Comparison of ENCODE assay signal across 1 cellular context in genomic region chr6:31971993-31972708, GRCh38.
TF ChIP-seq lines count a peak whose summit lies in the region.

Gene DXO, minus strand, starts transcription at chr6:31972138. Its CDS starts 463 bp downstream, at chr6:31971675.

TF ChIP-seq in HEK293, 187 proteins besides CTCF, POLR2A, EP300 and RAD21 (continued from another document and continues in another):
- TF ChIP-seq, protein P1, sequence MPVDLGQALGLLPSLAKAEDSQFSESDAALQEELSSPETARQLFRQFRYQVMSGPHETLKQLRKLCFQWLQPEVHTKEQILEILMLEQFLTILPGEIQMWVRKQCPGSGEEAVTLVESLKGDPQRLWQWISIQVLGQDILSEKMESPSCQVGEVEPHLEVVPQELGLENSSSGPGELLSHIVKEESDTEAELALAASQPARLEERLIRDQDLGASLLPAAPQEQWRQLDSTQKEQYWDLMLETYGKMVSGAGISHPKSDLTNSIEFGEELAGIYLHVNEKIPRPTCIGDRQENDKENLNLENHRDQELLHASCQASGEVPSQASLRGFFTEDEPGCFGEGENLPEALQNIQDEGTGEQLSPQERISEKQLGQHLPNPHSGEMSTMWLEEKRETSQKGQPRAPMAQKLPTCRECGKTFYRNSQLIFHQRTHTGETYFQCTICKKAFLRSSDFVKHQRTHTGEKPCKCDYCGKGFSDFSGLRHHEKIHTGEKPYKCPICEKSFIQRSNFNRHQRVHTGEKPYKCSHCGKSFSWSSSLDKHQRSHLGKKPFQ (tag by site-specific recombination; IDR thresholded peaks at IDR 0.05), result peak; percentile 94
- TF ChIP-seq ZNF658 (tag by site-specific recombination; IDR thresholded peaks at IDR 0.05) (no peak), EGR2 (tag by site-specific recombination; IDR thresholded peaks at IDR 0.05; ENCODE audit: low read depth) (peak; percentile 90), ZNF302 (tag by site-specific recombination; IDR thresholded peaks at IDR 0.05; ENCODE audit: low read depth) (no peak), ZNF155 (tag by site-specific recombination; IDR thresholded peaks at IDR 0.05) (no peak), ZNF350 (tag by site-specific recombination; IDR thresholded peaks at IDR 0.05) (no peak), ZNF223 (tag by site-specific recombination; IDR thresholded peaks at IDR 0.05) (no peak), ZNF132 (tag by site-specific recombination; IDR thresholded peaks at IDR 0.05; ENCODE audit: borderline replicate concordance) (no peak), BCL11B (tag by site-specific recombination; IDR thresholded peaks at IDR 0.05; ENCODE audit: low read depth) (0 out of 2 replicates have a peak, but pooled peaks have one; percentile 80), ZNF473 (tag by site-specific recombination; IDR thresholded peaks at IDR 0.05) (no peak), ZNF2 (tag by site-specific recombination; IDR thresholded peaks at IDR 0.05) (peak; percentile 92; the same call in 1 of the 2 replicates), GLIS1 (tag by site-specific recombination; IDR thresholded peaks at IDR 0.05) (peak; percentile 82), ZNF239 (tag by site-specific recombination; IDR thresholded peaks at IDR 0.05) (no peak), ZNF521 (tag by site-specific recombination; IDR thresholded peaks at IDR 0.05) (no peak), ZFP41 (tag by site-specific recombination; IDR thresholded peaks at IDR 0.05; ENCODE audit: borderline replicate concordance) (no peak), ZNF548 (tag by site-specific recombination; IDR thresholded peaks at IDR 0.05) (no peak), ZNF184 (tag by site-specific recombination; IDR thresholded peaks at IDR 0.05) (0 out of 2 replicates have a peak, but pooled peaks have one; percentile 22), ZNF248 (tag by site-specific recombination; IDR thresholded peaks at IDR 0.05) (no peak), ZNF561 (tag by site-specific recombination; IDR thresholded peaks at IDR 0.05; ENCODE audit: borderline replicate concordance) (peak; percentile 95), ZNF335 (tag by site-specific recombination; conservative IDR thresholded peaks at IDR 0.05) (peak; percentile 78), ZNF23 (tag by site-specific recombination; IDR thresholded peaks at IDR 0.05; ENCODE audit: borderline replicate concordance) (no peak), ZNF26 (tag by site-specific recombination; IDR thresholded peaks at IDR 0.05) (no peak), ZNF747 (tag by site-specific recombination; IDR thresholded peaks at IDR 0.05) (no peak), ZNF76 (tag by site-specific recombination; IDR thresholded peaks at IDR 0.05; ENCODE audit: borderline replicate concordance, low read depth) (peak; percentile 81), ZNF510 (tag by site-specific recombination; IDR thresholded peaks at IDR 0.05; ENCODE audit: insufficient replicate concordance) (no peak), ZNF629 (tag by site-specific recombination; IDR thresholded peaks at IDR 0.05) (peak; percentile 100), ZSCAN5A (tag by site-specific recombination; IDR thresholded peaks at IDR 0.05) (no peak), ZBTB7A (tag by site-specific recombination; IDR thresholded peaks at IDR 0.05; ENCODE audit: low read depth) (peak; percentile 94; the same call in 1 of the 2 replicates), ZNF776 (tag by site-specific recombination; IDR thresholded peaks at IDR 0.05; ENCODE audit: borderline replicate concordance) (no peak), ZNF792 (tag by site-specific recombination; IDR thresholded peaks at IDR 0.05) (no peak), SP7 (tag by site-specific recombination; IDR thresholded peaks at IDR 0.05) (peak; percentile 95), PRDM2 (tag by site-specific recombination; IDR thresholded peaks at IDR 0.05; ENCODE audit: borderline replicate concordance) (no peak), ZBTB21 (tag by site-specific recombination; IDR thresholded peaks at IDR 0.05) (peak; percentile 100), ZNF175 (tag by site-specific recombination; IDR thresholded peaks at IDR 0.05) (no peak), ZNF660 (tag by site-specific recombination; IDR thresholded peaks at IDR 0.05) (peak; percentile 58), BCL11A (tag by site-specific recombination; IDR thresholded peaks at IDR 0.05; ENCODE audit: low read depth) (no peak; the same call in 1 of the 2 replicates), FEZF1 (tag by site-specific recombination; IDR thresholded peaks at IDR 0.05) (peak; percentile 39; the same call in 1 of the 2 replicates), IKZF3 (tag by site-specific recombination; IDR thresholded peaks at IDR 0.05) (peak; percentile 100), ZNF114 (tag by site-specific recombination; IDR thresholded peaks at IDR 0.05) (no peak), ZFP37 (tag by site-specific recombination; IDR thresholded peaks at IDR 0.05) (peak; percentile 72; the same call in 1 of the 2 replicates), ZNF530 (tag by site-specific recombination; IDR thresholded peaks at IDR 0.05; ENCODE audit: low read depth) (no peak), ZNF843 (tag by site-specific recombination; IDR thresholded peaks at IDR 0.05) (peak; percentile 71; the same call in 1 of the 2 replicates), ZSCAN23 (tag by site-specific recombination; IDR thresholded peaks at IDR 0.05) (no peak), ZNF791 (tag by site-specific recombination; IDR thresholded peaks at IDR 0.05) (no peak), ZNF501 (tag by site-specific recombination; IDR thresholded peaks at IDR 0.05) (peak; percentile 93), ZNF610 (tag by site-specific recombination; IDR thresholded peaks at IDR 0.05; ENCODE audit: borderline replicate concordance) (peak; percentile 89), OVOL3 (tag by site-specific recombination; IDR thresholded peaks at IDR 0.05) (peak; percentile 66), ZNF37A (tag by site-specific recombination; IDR thresholded peaks at IDR 0.05) (no peak), ZBTB17 (tag by site-specific recombination; IDR thresholded peaks at IDR 0.05) (peak; percentile 90)
- TF ChIP-seq, protein P2, sequence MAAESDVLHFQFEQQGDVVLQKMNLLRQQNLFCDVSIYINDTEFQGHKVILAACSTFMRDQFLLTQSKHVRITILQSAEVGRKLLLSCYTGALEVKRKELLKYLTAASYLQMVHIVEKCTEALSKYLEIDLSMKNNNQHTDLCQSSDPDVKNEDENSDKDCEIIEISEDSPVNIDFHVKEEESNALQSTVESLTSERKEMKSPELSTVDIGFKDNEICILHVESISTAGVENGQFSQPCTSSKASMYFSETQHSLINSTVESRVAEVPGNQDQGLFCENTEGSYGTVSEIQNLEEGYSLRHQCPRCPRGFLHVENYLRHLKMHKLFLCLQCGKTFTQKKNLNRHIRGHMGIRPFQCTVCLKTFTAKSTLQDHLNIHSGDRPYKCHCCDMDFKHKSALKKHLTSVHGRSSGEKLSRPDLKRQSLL (tag by site-specific recombination; IDR thresholded peaks at IDR 0.05), result no peak; the same call in none of the 2 replicates
- TF ChIP-seq, protein P3, sequence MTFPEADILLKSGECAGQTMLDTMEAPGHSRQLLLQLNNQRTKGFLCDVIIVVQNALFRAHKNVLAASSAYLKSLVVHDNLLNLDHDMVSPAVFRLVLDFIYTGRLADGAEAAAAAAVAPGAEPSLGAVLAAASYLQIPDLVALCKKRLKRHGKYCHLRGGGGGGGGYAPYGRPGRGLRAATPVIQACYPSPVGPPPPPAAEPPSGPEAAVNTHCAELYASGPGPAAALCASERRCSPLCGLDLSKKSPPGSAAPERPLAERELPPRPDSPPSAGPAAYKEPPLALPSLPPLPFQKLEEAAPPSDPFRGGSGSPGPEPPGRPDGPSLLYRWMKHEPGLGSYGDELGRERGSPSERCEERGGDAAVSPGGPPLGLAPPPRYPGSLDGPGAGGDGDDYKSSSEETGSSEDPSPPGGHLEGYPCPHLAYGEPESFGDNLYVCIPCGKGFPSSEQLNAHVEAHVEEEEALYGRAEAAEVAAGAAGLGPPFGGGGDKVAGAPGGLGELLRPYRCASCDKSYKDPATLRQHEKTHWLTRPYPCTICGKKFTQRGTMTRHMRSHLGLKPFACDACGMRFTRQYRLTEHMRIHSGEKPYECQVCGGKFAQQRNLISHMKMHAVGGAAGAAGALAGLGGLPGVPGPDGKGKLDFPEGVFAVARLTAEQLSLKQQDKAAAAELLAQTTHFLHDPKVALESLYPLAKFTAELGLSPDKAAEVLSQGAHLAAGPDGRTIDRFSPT (tag by site-specific recombination; IDR thresholded peaks at IDR 0.05), result peak; percentile 78
- TF ChIP-seq, protein P4, sequence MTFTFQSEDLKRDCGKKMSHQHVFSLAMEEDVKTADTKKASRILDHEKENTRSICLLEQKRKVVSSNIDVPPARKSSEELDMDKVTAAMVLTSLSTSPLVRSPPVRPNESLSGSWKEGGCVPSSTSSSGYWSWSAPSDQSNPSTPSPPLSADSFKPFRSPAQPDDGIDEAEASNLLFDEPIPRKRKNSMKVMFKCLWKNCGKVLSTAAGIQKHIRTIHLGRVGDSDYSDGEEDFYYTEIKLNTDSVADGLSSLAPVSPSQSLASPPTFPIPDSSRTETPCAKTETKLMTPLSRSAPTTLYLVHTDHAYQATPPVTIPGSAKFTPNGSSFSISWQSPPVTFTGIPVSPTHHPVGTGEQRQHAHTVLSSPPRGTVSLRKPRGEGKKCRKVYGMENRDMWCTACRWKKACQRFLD (tag by site-specific recombination; IDR thresholded peaks at IDR 0.05), result no peak
- TF ChIP-seq, protein P5, sequence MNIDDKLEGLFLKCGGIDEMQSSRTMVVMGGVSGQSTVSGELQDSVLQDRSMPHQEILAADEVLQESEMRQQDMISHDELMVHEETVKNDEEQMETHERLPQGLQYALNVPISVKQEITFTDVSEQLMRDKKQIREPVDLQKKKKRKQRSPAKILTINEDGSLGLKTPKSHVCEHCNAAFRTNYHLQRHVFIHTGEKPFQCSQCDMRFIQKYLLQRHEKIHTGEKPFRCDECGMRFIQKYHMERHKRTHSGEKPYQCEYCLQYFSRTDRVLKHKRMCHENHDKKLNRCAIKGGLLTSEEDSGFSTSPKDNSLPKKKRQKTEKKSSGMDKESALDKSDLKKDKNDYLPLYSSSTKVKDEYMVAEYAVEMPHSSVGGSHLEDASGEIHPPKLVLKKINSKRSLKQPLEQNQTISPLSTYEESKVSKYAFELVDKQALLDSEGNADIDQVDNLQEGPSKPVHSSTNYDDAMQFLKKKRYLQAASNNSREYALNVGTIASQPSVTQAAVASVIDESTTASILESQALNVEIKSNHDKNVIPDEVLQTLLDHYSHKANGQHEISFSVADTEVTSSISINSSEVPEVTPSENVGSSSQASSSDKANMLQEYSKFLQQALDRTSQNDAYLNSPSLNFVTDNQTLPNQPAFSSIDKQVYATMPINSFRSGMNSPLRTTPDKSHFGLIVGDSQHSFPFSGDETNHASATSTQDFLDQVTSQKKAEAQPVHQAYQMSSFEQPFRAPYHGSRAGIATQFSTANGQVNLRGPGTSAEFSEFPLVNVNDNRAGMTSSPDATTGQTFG (tag by site-specific recombination; IDR thresholded peaks at IDR 0.05; ENCODE audit: borderline replicate concordance), result 0 out of 2 replicates have a peak, but pooled peaks have one; percentile 68
